Comparison of ENCODE assay signal across 22 cellular contexts in genomic region chr2:40129725-40130124, GRCh38.
DNase-seq lines count a peak whose midpoint lies in the region; ATAC-seq and TF ChIP-seq lines count a peak whose summit lies in the region.
"Had no signal": no experiment of that assay in that cellular context is flagged by ENCODE, and none has a peak within 500 bp of the region (broad histone marks: within the 10 kb centered on the region; RNA-seq: fewer than 3 reads in every experiment).

No MANE protein-coding gene starts in this region.

- H3K36me3 ChIP-seq in mesodermal cell (ENCODE audit: control insufficient read depth, insufficient read depth, low read length) (no peaks in the 10 kb centered on the region), tibial artery (no peaks in the 10 kb centered on the region), gastrocnemius medialis (no peaks in the 10 kb centered on the region)
- H3K36me3 ChIP-seq: lower lobe of right lung, neutrophil, Peyer's patch had no signal

- TF ChIP-seq POLR2A in gastrocnemius medialis (IDR thresholded peaks at IDR 0.05) = no peak

- H3K4me1 ChIP-seq in mesodermal cell (ENCODE audit: control insufficient read depth, insufficient read depth, low read length, poor library complexity, severe bottlenecking) = peaks cover 3% of the 10 kb centered on the region
- peaks cover 0 to 43% (median 26%) of the 10 kb centered on the region in 4 donors for H3K4me1 ChIP-seq in tibial artery
- H3K4me1 ChIP-seq in gastrocnemius medialis = no peaks in the 10 kb centered on the region
- H3K4me1 ChIP-seq: lower lobe of right lung, Peyer's patch had no signal

- H3K27me3 ChIP-seq in tibial artery = no peaks in the 10 kb centered on the region
- H3K27me3 ChIP-seq in gastrocnemius medialis = no peaks in the 10 kb centered on the region
- H3K27me3 ChIP-seq: neutrophil, Peyer's patch had no signal

- intact Hi-C loops in Right ventricle myocardium inferior (cut with DNase I) = loop anchor here (10.0 kb wide), 1 partner anchor 315 kb away; no protein-coding TSS in a partner anchor
- intact Hi-C loops in tibial artery (cut with DNase I; ENCODE audit: low total_unique reads) = no loop called here
- intact Hi-C loops in gastrocnemius medialis (cut with DNase I; ENCODE audit: low total_unique reads) = no loop called here

- no CpG with 5 or more reads among the region's 1 CpG for WGBS in mesodermal cell (ENCODE audit: insufficient coverage in 2 of 2), 2 experiments

- in situ Hi-C loops in gastrocnemius medialis (cut with MboI; ENCODE audit: low sequenced_read_pairs in 4 of 4) = no loop called here

- no peak for TF ChIP-seq CTCF in tibial artery (IDR thresholded peaks at IDR 0.05)
- TF ChIP-seq CTCF in gastrocnemius medialis (IDR thresholded peaks at IDR 0.05 in 4 of 5, conservative IDR thresholded peaks at IDR 0.05 in 1 of 5) = no peak

- peak; percentile 66 for ATAC-seq in Right ventricle myocardium inferior
- ATAC-seq in gastrocnemius medialis = no peak
- ATAC-seq: activated T-helper 17 cell treated with anti-CD3 and anti-CD28 coated beads, Interleukin-2, amount 50 U/mL, for 72 hours; HCT116; lower lobe of right lung had no signal

- H3K27ac ChIP-seq in mesodermal cell (ENCODE audit: low read depth, low read length, severe bottlenecking) (peak overlapping the region; percentile 74), tibial artery (peak overlapping the region; percentile 32 to 33), gastrocnemius medialis (no peak overlapping the region)
- H3K27ac ChIP-seq: lower lobe of right lung, neutrophil, Peyer's patch, VCaP had no signal

- peak; percentile 41 for DNase-seq in NCI-H146 treated with DMSO at 0.1 percent for 48 hours (lab: John Stamatoyannopoulos, UW; ENCODE audit: unreplicated experiment)
- DNase-seq in Right ventricle myocardium inferior (ENCODE audit: missing footprints) = no peak
- no peak for DNase-seq in tibial artery
- no peak for DNase-seq in retina
- no peak for DNase-seq in gastrocnemius medialis
- DNase-seq in iPS-NIHi11 (ENCODE audit: low spot score) = no peak
- DNase-seq: activated naive CD8-positive, alpha-beta T cell treated with anti-CD3 and anti-CD28 coated beads for 36 hours; DMS 273 treated with DMSO at 0.1 percent for 48 hours; KBM-7; lower lobe of right lung; NCI-H1436 treated with DMSO at 0.1 percent for 48 hours; NCI-H510A treated with DMSO at 0.1 percent for 48 hours; NK-92 treated with Interleukin-12 subunit alpha and Interleukin-12 subunit beta, amount 100 ng/mL, for 24 hours; Peyer's patch; stimulated activated CD4-positive, alpha-beta T cell treated with anti-CD3 and anti-CD28 coated beads, Interleukin-15, amount 100 ng/mL, for 24 hours; stimulated activated CD8-positive, alpha-beta memory T cell treated with anti-CD3 and anti-CD28 coated beads, Interleukin-4, amount 100 ng/mL, for 48 hours; T-helper 2 cell had no signal

- H3K9me3 ChIP-seq in mesodermal cell (ENCODE audit: control insufficient read depth, low read length) (no peaks in the 10 kb centered on the region), tibial artery (no peaks in the 10 kb centered on the region), gastrocnemius medialis (no peaks in the 10 kb centered on the region)
- H3K9me3 ChIP-seq: lower lobe of right lung, neutrophil, Peyer's patch had no signal

- H3K4me3 ChIP-seq in mesodermal cell (ENCODE audit: extremely low read depth, insufficient read depth, low read length, poor library complexity, severe bottlenecking) (no peak overlapping the region), tibial artery (no peak overlapping the region), gastrocnemius medialis (no peak overlapping the region)
- H3K4me3 ChIP-seq: lower lobe of right lung, Peyer's patch had no signal

Comparison
In these comparisons a context has a peak if more than half of its experiments do, and no peak if none do; other contexts are left out.
1. H3K27ac ChIP-seq: peak in mesodermal cell (single experiment) and tibial artery (2 of 2); none in gastrocnemius medialis (0 of 4).